In genomic region chr5:59768204-59769040, GRCh38 we compare ENCODE assay signal across 8 cellular contexts.
DNase-seq lines count a peak whose midpoint lies in the region; ATAC-seq and TF ChIP-seq lines count a peak whose summit lies in the region.

No MANE protein-coding gene starts in this region.

- H3K4me3 Mint-ChIP-seq in natural killer cell treated with Interleukin-12 subunit alpha and Interleukin-12 subunit beta and Interleukin-15 and Interleukin-18, amount 100 ng/mL, for 72 hours = no peak overlapping the region

- H3K36me3 Mint-ChIP-seq in natural killer cell treated with Interleukin-12 subunit alpha and Interleukin-12 subunit beta and Interleukin-15 and Interleukin-18, amount 100 ng/mL, for 72 hours = no peaks in the 10 kb centered on the region

- no peak overlapping the region for H3K27ac Mint-ChIP-seq in natural killer cell treated with Interleukin-12 subunit alpha and Interleukin-12 subunit beta and Interleukin-15 and Interleukin-18, amount 100 ng/mL, for 72 hours

- H3K4me1 Mint-ChIP-seq in natural killer cell treated with Interleukin-12 subunit alpha and Interleukin-12 subunit beta and Interleukin-15 and Interleukin-18, amount 100 ng/mL, for 72 hours (ENCODE audit: low read depth in 2 of 2) = peaks cover 6 to 7% of the 10 kb centered on the region in 2 donors

- H3K27me3 Mint-ChIP-seq in natural killer cell treated with Interleukin-12 subunit alpha and Interleukin-12 subunit beta and Interleukin-15 and Interleukin-18, amount 100 ng/mL, for 72 hours = peaks cover 39 to 49% of the 10 kb centered on the region in 2 donors

- peak; percentile 22 for DNase-seq in AG08395 (ENCODE audit: low spot score)
- DNase-seq in NCI-H146 (lab: John Stamatoyannopoulos, UW) = peak; percentile 97
- peak; percentile 1 for DNase-seq in activated CD4-positive, alpha-beta T cell treated with anti-CD3 and anti-CD28 coated beads, Interleukin-2, amount 50 U/mL, for 1 hour
- peak; percentile 81 for DNase-seq in fibroblast of villous mesenchyme (ENCODE audit: low read depth)
- no peak for DNase-seq in natural killer cell treated with Interleukin-12 subunit alpha and Interleukin-12 subunit beta and Interleukin-15 and Interleukin-18, amount 100 ng/mL, for 72 hours (ENCODE audit: low spot score)
- DNase-seq in inferior parietal cortex (ENCODE audit: extremely low spot score) = no peak
- no peak for DNase-seq in SIG-M5 (lab: John Stamatoyannopoulos, UW)

- H3K4me3 ChIP-seq in fibroblast of villous mesenchyme (ENCODE audit: low read depth, low read length) = peak overlapping the region; percentile 78

- peak; percentile 47 for ATAC-seq in GM19043 (IDR thresholded peaks at IDR 0.05; ENCODE audit: low read depth, unreplicated experiment)
- peak; percentile 46 to 48 for ATAC-seq in natural killer cell treated with Interleukin-12 subunit alpha and Interleukin-12 subunit beta and Interleukin-15 and Interleukin-18, amount 100 ng/mL, for 72 hours

- TF ChIP-seq CTCF in fibroblast of villous mesenchyme (IDR thresholded peaks at IDR 0.05; ENCODE audit: insufficient read depth, low read depth, low read length) = no peak

- no peaks in the 10 kb centered on the region for H3K9me3 Mint-ChIP-seq in natural killer cell treated with Interleukin-12 subunit alpha and Interleukin-12 subunit beta and Interleukin-15 and Interleukin-18, amount 100 ng/mL, for 72 hours

Comparison
In these comparisons a context has a peak if more than half of its experiments do, and no peak if none do; other contexts are left out.
1. DNase-seq: peak in AG08395 (single experiment), NCI-H146 (single experiment), activated CD4-positive, alpha-beta T cell treated with anti-CD3 and anti-CD28 coated beads, Interleukin-2, amount 50 U/mL, for 1 hour (single experiment) and fibroblast of villous mesenchyme (single experiment); none in natural killer cell treated with Interleukin-12 subunit alpha and Interleukin-12 subunit beta and Interleukin-15 and Interleukin-18, amount 100 ng/mL, for 72 hours (single experiment), inferior parietal cortex (single experiment) and SIG-M5 (single experiment).